Comparison of ENCODE assay signal across 10 cellular contexts in genomic region chr9:97506787-97507186, GRCh38. TPM values are rescaled to one million over a fixed set of nuclear protein-coding genes. Genes with fewer than 3 reads are reported as not detected.
"Had no signal": no experiment of that assay in that cellular context is flagged by ENCODE, and none has a peak within 500 bp of the region (broad histone marks: within the 10 kb centered on the region; RNA-seq: fewer than 3 reads in every experiment).

No MANE protein-coding gene starts in this region.

- H3K27ac Mint-ChIP-seq: HFFc6 had no signal

- H3K36me3 ChIP-seq: HAP-1 had no signal

- H3K9me3 Mint-ChIP-seq: HFFc6 had no signal

- H3K9me3 ChIP-seq: HAP-1 had no signal

- DNase-seq: GM23248, GOT3, H7, HFFc6, IMR-90, KBM-7 had no signal

- H3K4me3 ChIP-seq: GM23248, HAP-1 had no signal

- H3K4me1 ChIP-seq: HAP-1 had no signal

- ATAC-seq: HCT116 had no signal

- H3K27ac ChIP-seq: GM23248, KMS-11 had no signal

- H3K4me3 Mint-ChIP-seq: HFFc6 had no signal

RNA-seq across cellular contexts. Expression of gene TMOD1, which starts 5.3 kb away (rescaled TPM):
- total RNA-seq: HT-29 had no signal
